ENCODE assay signal across 16 cellular contexts in genomic region chr9:14438232-14438966, GRCh38.
A peak's percentile ranks its signal among the peaks of the same experiment; 100 is the strongest.
DNase-seq lines count a peak whose midpoint lies in the region; ATAC-seq and TF ChIP-seq lines count a peak whose summit lies in the region.
"Had no signal": no experiment of that assay in that cellular context is flagged by ENCODE, and none has a peak within 500 bp of the region (broad histone marks: within the 10 kb centered on the region; RNA-seq: fewer than 3 reads in every experiment).

No MANE protein-coding gene starts in this region.

- peak overlapping the region; percentile 97 for H3K27ac ChIP-seq in SK-N-MC
- H3K27ac ChIP-seq in hepatocyte, result peak overlapping the region; percentile 84
- H3K27ac ChIP-seq: KMS-11 had no signal

- no peaks in the 10 kb centered on the region for H4K20me1 ChIP-seq in hepatocyte (ENCODE audit: insufficient read depth, poor library complexity, severe bottlenecking)

- no peaks in the 10 kb centered on the region for H3K9me3 ChIP-seq in BE2C
- no peaks in the 10 kb centered on the region for H3K9me3 ChIP-seq in SK-N-MC (ENCODE audit: low read depth, low read length)
- H3K9me3 ChIP-seq in hepatocyte (ENCODE audit: low read depth), result no peaks in the 10 kb centered on the region
- H3K9me3 ChIP-seq: MG63 had no signal

- ATAC-seq in stimulated activated naive CD8-positive, alpha-beta T cell treated with anti-CD3 and anti-CD28 coated beads, Interleukin-15, Interleukin-2, amounts not matched to agents 100 U/mL and 50 U/mL, for 24 hours, result no peak
- ATAC-seq: PC-3 had no signal

- H3K9ac ChIP-seq in SK-N-MC (ENCODE audit: insufficient read length), result peak overlapping the region; percentile 61
- H3K9ac ChIP-seq: KMS-11 had no signal

- H3K9me2 ChIP-seq in hepatocyte (replicated peaks; ENCODE audit: insufficient read depth), result no peaks in the 10 kb centered on the region

- H3K4me3 ChIP-seq in BE2C (ENCODE audit: low read depth, low read length) (peak overlapping the region; percentile 44), SK-N-MC (peak overlapping the region; percentile 76), hepatocyte (no peak overlapping the region)
- H3K4me3 ChIP-seq: MG63 had no signal

- H3K36me3 ChIP-seq in BE2C (no peaks in the 10 kb centered on the region), SK-N-MC (ENCODE audit: insufficient read depth, low read length) (no peaks in the 10 kb centered on the region), hepatocyte (replicated peaks; ENCODE audit: insufficient read depth, low read depth) (no peaks in the 10 kb centered on the region)
- H3K36me3 ChIP-seq: MG63 had no signal

- WGBS in hepatocyte (ENCODE audit: low lambda C conversion rate, missing lambda C conversion rate), result 63% methylated on average over 15 of the region's 15 CpGs

- H3K4me2 ChIP-seq in hepatocyte, result peak overlapping the region; percentile 11
- H3K4me2 ChIP-seq: KMS-11 had no signal

- DNase-seq in BE2C (peak; percentile 80), H4 (ENCODE audit: low spot score) (peak; percentile 20), SK-N-MC (ENCODE audit: low read depth, low spot score) (peak; percentile 99), hepatocyte (ENCODE audit: low spot score) (peak; percentile 25), NK-92 (lab: John Stamatoyannopoulos, UW; ENCODE audit: unreplicated experiment) (no peak)
- DNase-seq in stimulated activated CD4-positive, alpha-beta T cell treated with anti-CD3 and anti-CD28 coated beads, Interleukin-2, amount 100 ng/mL, for 24 hours, result no peak
- no peak for DNase-seq in effector CD8-positive, alpha-beta T cell (lab: John Stamatoyannopoulos, UW)
- no peak for DNase-seq in stimulated activated naive CD8-positive, alpha-beta T cell treated with anti-CD3 and anti-CD28 coated beads, Interleukin-15, Interleukin-2, amounts not matched to agents 100 U/mL and 50 U/mL, for 24 hours
- DNase-seq: AML-193; CD4-positive, alpha-beta T cell; H9; NCI-H187 treated with DMSO at 0.1 percent for 48 hours; NCI-H526; PC-3 had no signal

- no peaks in the 10 kb centered on the region for H3K27me3 ChIP-seq in BE2C
- no peaks in the 10 kb centered on the region for H3K27me3 ChIP-seq in hepatocyte

- H2AFZ ChIP-seq in hepatocyte, result no peak overlapping the region

- no peaks in the 10 kb centered on the region for H3K79me2 ChIP-seq in hepatocyte

- peaks cover 24% of the 10 kb centered on the region for H3K4me1 ChIP-seq in BE2C
- no peaks in the 10 kb centered on the region for H3K4me1 ChIP-seq in hepatocyte (ENCODE audit: insufficient read depth)

- TF ChIP-seq CTCF in BE2C (IDR thresholded peaks at IDR 0.05; ENCODE audit: low read depth, low read length), result no peak
- TF ChIP-seq CTCF in hepatocyte (IDR thresholded peaks at IDR 0.05; ENCODE audit: poor library complexity), result no peak

Comparison
In these comparisons a context has a peak if more than half of its experiments do, and no peak if none do; other contexts are left out.
1. DNase-seq: peak in BE2C (single experiment), H4 (single experiment), SK-N-MC (single experiment) and hepatocyte (single experiment); none in NK-92 (single experiment), stimulated activated CD4-positive, alpha-beta T cell treated with anti-CD3 and anti-CD28 coated beads, Interleukin-2, amount 100 ng/mL, for 24 hours (0 of 2), effector CD8-positive, alpha-beta T cell (single experiment) and stimulated activated naive CD8-positive, alpha-beta T cell treated with anti-CD3 and anti-CD28 coated beads, Interleukin-15, Interleukin-2, amounts not matched to agents 100 U/mL and 50 U/mL, for 24 hours (single experiment).